ENCODE assay signal across 14 cellular contexts in the genomic region with DNA sequence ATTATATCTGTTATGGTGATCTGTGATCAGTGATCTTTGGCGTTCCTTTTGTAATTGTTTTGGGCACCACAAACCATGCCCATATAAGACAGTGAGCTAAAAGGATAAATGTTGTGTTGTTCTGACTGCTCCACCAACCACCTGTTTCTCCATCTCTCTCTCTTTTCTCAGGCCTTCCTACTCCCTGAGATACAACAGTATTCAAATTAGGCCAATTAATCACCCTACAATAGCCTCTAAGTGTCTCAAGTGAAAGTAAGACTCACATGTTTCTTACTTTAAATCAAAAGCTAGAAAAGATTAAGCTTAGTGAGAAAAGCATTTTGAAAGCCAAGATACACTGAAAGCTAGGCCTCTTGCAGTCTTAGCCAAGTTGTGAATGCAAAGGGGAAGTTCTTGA.
DNase-seq lines count a peak whose midpoint lies in the region; ATAC-seq and TF ChIP-seq lines count a peak whose summit lies in the region.
"Had no signal": no experiment of that assay in that cellular context is flagged by ENCODE, and none has a peak within 500 bp of the region (broad histone marks: within the 10 kb centered on the region; RNA-seq: fewer than 3 reads in every experiment).

No MANE protein-coding gene starts in this region.

- H3K79me2 ChIP-seq in H9 (ENCODE audit: insufficient read depth, low read length): no peaks in the 10 kb centered on the region

- no peak overlapping the region for H3T11ph ChIP-seq in H9 (ENCODE audit: low read length)

- H3K4me1 ChIP-seq in H9 (ENCODE audit: insufficient read depth, low read length) (no peaks in the 10 kb centered on the region), SJCRH30 (no peaks in the 10 kb centered on the region)
- H3K4me1 ChIP-seq: pancreas had no signal

- no peaks in the 10 kb centered on the region for H3K79me1 ChIP-seq in H9 (ENCODE audit: insufficient read depth, low read depth, low read length, poor library complexity, severe bottlenecking)

- no peak overlapping the region for H3K56ac ChIP-seq in H9 (ENCODE audit: insufficient read length, low read depth, low read length)

- H3K36me3 Mint-ChIP-seq in H9 (ENCODE audit: insufficient read depth in 1 of 3, low read depth in 3 of 3): no peaks in the 10 kb centered on the region
- H3K36me3 Mint-ChIP-seq: activated naive CD4-positive, alpha-beta T cell treated with anti-CD3 and anti-CD28 coated beads, Interleukin-2, amount 50 U/mL, for 24 hours had no signal

- H4K5ac ChIP-seq in H9 (ENCODE audit: insufficient read length, low read depth, low read length): no peak overlapping the region

- H3K4me1 Mint-ChIP-seq in H9: no peaks in the 10 kb centered on the region
- H3K4me1 Mint-ChIP-seq: activated naive CD4-positive, alpha-beta T cell treated with anti-CD3 and anti-CD28 coated beads, Interleukin-2, amount 50 U/mL, for 24 hours had no signal

- H2AFZ ChIP-seq in H9 (ENCODE audit: low read length): no peak overlapping the region

- H3K4me2 ChIP-seq in H9 (ENCODE audit: insufficient read depth, insufficient read length, low read length): no peak overlapping the region

- H2AK5ac ChIP-seq in H9 (ENCODE audit: insufficient read length, low read length): no peak overlapping the region

- no peak overlapping the region for H3K27ac Mint-ChIP-seq in H9
- H3K27ac Mint-ChIP-seq: activated naive CD4-positive, alpha-beta T cell treated with anti-CD3 and anti-CD28 coated beads, Interleukin-2, amount 50 U/mL, for 24 hours; endodermal cell had no signal

- H4K8ac ChIP-seq in H9 (replicated peaks; ENCODE audit: insufficient read length, low read depth, low read length): no peak overlapping the region

- no peak overlapping the region for H3K4me3 Mint-ChIP-seq in H9
- H3K4me3 Mint-ChIP-seq: activated naive CD4-positive, alpha-beta T cell treated with anti-CD3 and anti-CD28 coated beads, Interleukin-2, amount 50 U/mL, for 24 hours; endodermal cell had no signal

- H3K4ac ChIP-seq in H9 (ENCODE audit: low read depth, low read length): no peak overlapping the region

- H3K27me3 Mint-ChIP-seq in H9 (ENCODE audit: low read depth): no peaks in the 10 kb centered on the region
- H3K27me3 Mint-ChIP-seq: activated naive CD4-positive, alpha-beta T cell treated with anti-CD3 and anti-CD28 coated beads, Interleukin-2, amount 50 U/mL, for 24 hours had no signal

- no peaks in the 10 kb centered on the region for H3K27me3 ChIP-seq in H9 (ENCODE audit: insufficient read depth, low read length)
- no peaks in the 10 kb centered on the region for H3K27me3 ChIP-seq in SJCRH30
- H3K27me3 ChIP-seq: gastroesophageal sphincter, pancreas had no signal

- no peaks in the 10 kb centered on the region for H4K20me1 ChIP-seq in H9 (ENCODE audit: control insufficient read depth, insufficient read depth, insufficient read length)

- peak; percentile 68 for ATAC-seq in GM19452 (IDR thresholded peaks at IDR 0.05; ENCODE audit: unreplicated experiment)
- peak; percentile 84 for ATAC-seq in HG02798 (IDR thresholded peaks at IDR 0.05; ENCODE audit: poor library complexity, unreplicated experiment)
- ATAC-seq in HG03354 (IDR thresholded peaks at IDR 0.05; ENCODE audit: poor library complexity, severe bottlenecking, unreplicated experiment): peak; percentile 91
- ATAC-seq: gastroesophageal sphincter, pancreas had no signal

- no peak overlapping the region for H2BK5ac ChIP-seq in H9 (ENCODE audit: insufficient read length, low read length)

- no peak overlapping the region for H3K18ac ChIP-seq in H9 (ENCODE audit: insufficient read length, low read depth, low read length)

- H2BK20ac ChIP-seq in H9 (ENCODE audit: low read depth, low read length, poor library complexity, severe bottlenecking): no peak overlapping the region

- no peak overlapping the region for H3K4me3 ChIP-seq in retinal pigment epithelial cell (ENCODE audit: low read length)
- H3K4me3 ChIP-seq in SJCRH30: no peak overlapping the region
- H3K4me3 ChIP-seq: gastroesophageal sphincter, pancreas had no signal

- WGBS in H9 (ENCODE audit: extremely low coverage, insufficient read length, low lambda C conversion rate): no CpG with 5 or more reads among the region's 1 CpG

- TF ChIP-seq CTCF in retinal pigment epithelial cell (conservative IDR thresholded peaks at IDR 0.05; ENCODE audit: low read depth, low read length): no peak
- no peak for TF ChIP-seq CTCF in H9 (conservative IDR thresholded peaks at IDR 0.05)

- no peaks in the 10 kb centered on the region for H3K9me3 ChIP-seq in H9 (ENCODE audit: control insufficient read depth, low read depth, low read length)
- no peaks in the 10 kb centered on the region for H3K9me3 ChIP-seq in SJCRH30 (replicated peaks)
- H3K9me3 ChIP-seq: gastroesophageal sphincter, pancreas had no signal

- no peak overlapping the region for H3K14ac ChIP-seq in H9 (ENCODE audit: insufficient read depth, low read length)

- no peak overlapping the region for H3K9ac ChIP-seq in H9 (ENCODE audit: extremely low read depth, insufficient read length, low read length)

- H3K23ac ChIP-seq in H9 (ENCODE audit: insufficient read length, low read depth, low read length): no peak overlapping the region

- H4K91ac ChIP-seq in H9 (ENCODE audit: insufficient read length, low read depth, low read length): no peak overlapping the region

- no peaks in the 10 kb centered on the region; a peak in 1 of 5 replicates for H3K9me3 Mint-ChIP-seq in H9
- H3K9me3 Mint-ChIP-seq: activated naive CD4-positive, alpha-beta T cell treated with anti-CD3 and anti-CD28 coated beads, Interleukin-2, amount 50 U/mL, for 24 hours had no signal

- H2BK12ac ChIP-seq in H9 (ENCODE audit: insufficient read length, low read depth, low read length): no peak overlapping the region

- no peak overlapping the region for H2BK15ac ChIP-seq in H9 (ENCODE audit: low read depth, low read length)

- no peaks in the 10 kb centered on the region for H3K36me3 ChIP-seq in SJCRH30
- H3K36me3 ChIP-seq: gastroesophageal sphincter, pancreas had no signal

- H3K23me2 ChIP-seq in H9 (ENCODE audit: insufficient read length, low read depth, low read length, poor library complexity, severe bottlenecking): no peaks in the 10 kb centered on the region

- H3K27ac ChIP-seq in H9 (ENCODE audit: insufficient read length, low read depth, low read length) (no peak overlapping the region), SJCRH30 (no peak overlapping the region)
- H3K27ac ChIP-seq: gastroesophageal sphincter, pancreas had no signal

- DNase-seq in retinal pigment epithelial cell (ENCODE audit: low read depth): peak; percentile 26
- no peak for DNase-seq in putamen (ENCODE audit: low spot score)
- DNase-seq in H9: no peak
- DNase-seq in SJCRH30: no peak
- DNase-seq: DND-41, endodermal cell, NCI-H2081, pancreas, substantia nigra had no signal

- H2BK120ac ChIP-seq in H9 (ENCODE audit: low read depth, low read length, poor library complexity, severe bottlenecking): no peak overlapping the region
